ENCODE assay signal across 1 cellular context in genomic region chr3:54853573-54854404, GRCh38.
TF ChIP-seq lines count a peak whose summit lies in the region.

No MANE protein-coding gene starts in this region.

TF ChIP-seq in GM23338, 12 proteins besides CTCF, POLR2A, EP300 and RAD21 (continued from another document):
- TF ChIP-seq REST (IDR thresholded peaks at IDR 0.05; ENCODE audit: unreplicated experiment) = no peak
- no peak for TF ChIP-seq STAT1 (IDR thresholded peaks at IDR 0.05; ENCODE audit: unreplicated experiment)
- no peak for TF ChIP-seq CREB1 (CRISPR knock-in tag; IDR thresholded peaks at IDR 0.05; ENCODE audit: low read depth)
- no peak for TF ChIP-seq JUNB (IDR thresholded peaks at IDR 0.05; ENCODE audit: unreplicated experiment)
- no peak for TF ChIP-seq EZH2 (IDR thresholded peaks at IDR 0.05; ENCODE audit: low read depth, unreplicated experiment)
- TF ChIP-seq EZH2phosphoT487 (IDR thresholded peaks at IDR 0.05; ENCODE audit: unreplicated experiment) = no peak
- no peak for TF ChIP-seq ZNF114 (CRISPR knock-in tag; IDR thresholded peaks at IDR 0.05)
